Comparison of ENCODE assay signal across 8 cellular contexts in the genomic region with DNA sequence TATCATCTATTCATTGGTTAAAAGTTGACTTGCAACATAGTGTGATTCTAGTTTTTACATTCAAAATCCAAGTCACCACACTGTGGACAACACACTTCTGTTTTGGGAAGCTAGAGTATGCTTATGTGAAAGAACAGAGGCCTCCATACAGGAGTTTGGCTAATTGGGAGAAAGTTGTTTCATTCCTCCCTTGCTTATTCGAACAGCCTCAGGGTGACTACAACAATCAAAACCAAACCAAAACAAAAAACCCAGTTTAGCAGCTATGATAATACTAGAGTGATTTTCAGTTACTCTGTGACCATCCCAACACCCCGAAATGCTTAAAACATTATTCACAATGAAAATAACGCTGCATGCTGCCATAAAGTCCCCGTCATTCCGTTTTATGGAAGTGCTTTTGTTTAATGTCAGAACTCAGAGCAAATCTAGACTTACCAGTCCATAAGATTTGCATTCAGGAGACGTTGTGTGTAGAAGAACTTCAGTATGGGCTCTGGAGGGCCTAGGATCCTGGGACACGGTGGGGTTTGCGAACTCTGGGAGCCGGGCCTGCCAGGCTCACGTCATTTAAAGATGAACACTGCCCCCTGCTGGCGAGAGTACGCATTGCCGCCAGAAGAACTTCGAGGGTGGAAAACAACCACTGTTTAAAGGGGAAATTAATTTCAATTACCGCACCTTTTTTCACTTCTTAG.
DNase-seq lines count a peak whose midpoint lies in the region; ATAC-seq and TF ChIP-seq lines count a peak whose summit lies in the region.

No MANE protein-coding gene starts in this region.

- peaks cover 0 to 5% (median 2%) of the 10 kb centered on the region in 4 donors for H3K4me1 Mint-ChIP-seq in CD4-positive, CD25-positive, alpha-beta regulatory T cell
- peaks cover 65% of the 10 kb centered on the region for H3K4me1 Mint-ChIP-seq in WTC11

- H3K4me3 Mint-ChIP-seq in CD4-positive, CD25-positive, alpha-beta regulatory T cell, result no peak overlapping the region
- H3K4me3 Mint-ChIP-seq in WTC11, result no peak overlapping the region

- CTCF ChIA-PET in WTC11 (lab: Charles Lee), result interaction anchor here (0.5 to 3.5 kb wide), 29 partner anchors 11 to 1167 kb away, joined by 3 to 22 read pairs (median 3); a partner anchor contains a TSS

- no peaks in the 10 kb centered on the region for H3K9me3 ChIP-seq in CD4-positive, CD25-positive, alpha-beta regulatory T cell (ENCODE audit: control insufficient read depth in 2 of 2, low read length in 2 of 2)

- no peaks in the 10 kb centered on the region for H3K9me3 Mint-ChIP-seq in CD4-positive, CD25-positive, alpha-beta regulatory T cell
- no peaks in the 10 kb centered on the region for H3K9me3 Mint-ChIP-seq in WTC11

- H3K27me3 Mint-ChIP-seq in CD4-positive, CD25-positive, alpha-beta regulatory T cell, result peaks cover 11% of the 10 kb centered on the region
- H3K27me3 Mint-ChIP-seq in WTC11 (ENCODE audit: low read depth), result no peaks in the 10 kb centered on the region

- DNase-seq in CD4-positive, CD25-positive, alpha-beta regulatory T cell, result peak; percentile 30 to 56 (median 32)
- peak; percentile 83 for DNase-seq in NB4 (ENCODE audit: low read depth)
- DNase-seq in WTC11 (ENCODE audit: low spot score), result peak; percentile 86
- DNase-seq in central memory CD4-positive, alpha-beta T cell, result peak; percentile 19
- peak; percentile 62 for DNase-seq in kidney tubule cell (ENCODE audit: low spot score)
- DNase-seq in stimulated activated CD4-positive, alpha-beta T cell treated with anti-CD3 and anti-CD28 coated beads, Interleukin-2, amount 100 ng/mL, for 4 hours (ENCODE audit: low read depth), result peak; percentile 19

- H3K4me3 ChIP-seq in CD4-positive, CD25-positive, alpha-beta regulatory T cell (ENCODE audit: low read depth, low read length), result no peak overlapping the region
- no peak overlapping the region for H3K4me3 ChIP-seq in NB4 (ENCODE audit: low read depth, low read length)

- H3K4me1 ChIP-seq in CD4-positive, CD25-positive, alpha-beta regulatory T cell (ENCODE audit: control insufficient read depth, insufficient read depth, low read length, poor library complexity, severe bottlenecking), result no peaks in the 10 kb centered on the region

- H3K27ac ChIP-seq in CD4-positive, CD25-positive, alpha-beta regulatory T cell (ENCODE audit: insufficient read depth, low read length, poor library complexity, severe bottlenecking), result no peak overlapping the region

- TF ChIP-seq CTCF in NB4 (IDR thresholded peaks at IDR 0.05; ENCODE audit: low read depth, low read length), result peak; percentile 78
- peak; percentile 96 for TF ChIP-seq CTCF in WTC11 (IDR thresholded peaks at IDR 0.05)

- POLR2A ChIA-PET in WTC11 (lab: Charles Lee), result no interaction called here

- no peaks in the 10 kb centered on the region for H3K36me3 Mint-ChIP-seq in CD4-positive, CD25-positive, alpha-beta regulatory T cell
- no peaks in the 10 kb centered on the region for H3K36me3 Mint-ChIP-seq in WTC11

- no peak for TF ChIP-seq POLR2A in NB4 (IDR thresholded peaks at IDR 0.05; ENCODE audit: extremely low read depth, insufficient read length)

- H3K36me3 ChIP-seq in CD4-positive, CD25-positive, alpha-beta regulatory T cell (ENCODE audit: control insufficient read depth, insufficient read depth, low read length), result no peaks in the 10 kb centered on the region

- H3K27ac Mint-ChIP-seq in CD4-positive, CD25-positive, alpha-beta regulatory T cell, result no peak overlapping the region
- 0 out of 2 replicates have a peak overlapping the region, but pooled peaks have one; percentile 19 for H3K27ac Mint-ChIP-seq in WTC11

- no peak for ATAC-seq in CD4-positive, CD25-positive, alpha-beta regulatory T cell (ENCODE audit: low read depth in 2 of 2)
- peak; percentile 65 for ATAC-seq in GM19455 (IDR thresholded peaks at IDR 0.05; ENCODE audit: unreplicated experiment)
- ATAC-seq in WTC11, result peak; percentile 70
- ATAC-seq in HG03095 (IDR thresholded peaks at IDR 0.05; ENCODE audit: unreplicated experiment), result no peak

- H3K27me3 ChIP-seq in CD4-positive, CD25-positive, alpha-beta regulatory T cell (ENCODE audit: control insufficient read depth, insufficient read depth, low read length), result peaks cover 8% of the 10 kb centered on the region

TF ChIP-seq in WTC11, 78 proteins besides CTCF, POLR2A, EP300 and RAD21:
- no peak for TF ChIP-seq ELF4 (CRISPR knock-in tag; IDR thresholded peaks at IDR 0.05; ENCODE audit: low read depth)

Comparison
In these comparisons a context has a peak if more than half of its experiments do, and no peak if none do; other contexts are left out.
1. ATAC-seq: peak in GM19455 (single experiment) and WTC11 (single experiment); none in CD4-positive, CD25-positive, alpha-beta regulatory T cell (0 of 2) and HG03095 (single experiment).
2. DNase-seq: peak in every context shown above with its lines; median percentile 86 in WTC11; 83 in NB4; 62 in kidney tubule cell; 32 in CD4-positive, CD25-positive, alpha-beta regulatory T cell; 19 in central memory CD4-positive, alpha-beta T cell; 19 in stimulated activated CD4-positive, alpha-beta T cell treated with anti-CD3 and anti-CD28 coated beads, Interleukin-2, amount 100 ng/mL, for 4 hours.